ENCODE assay signal across 8 cellular contexts in genomic region chr1:31663622-31664452, GRCh38. TPM values are rescaled to one million over a fixed set of nuclear protein-coding genes. Genes with fewer than 3 reads are reported as not detected.
DNase-seq lines count a peak whose midpoint lies in the region; ATAC-seq and TF ChIP-seq lines count a peak whose summit lies in the region.

No MANE protein-coding gene starts in this region.

- peak; percentile 87 for TF ChIP-seq CTCF in astrocyte of the cerebellum (IDR thresholded peaks at IDR 0.05; ENCODE audit: low read depth, low read length, missing control alignments)

- H3K27ac Mint-ChIP-seq in T-helper 17 cell: no peak overlapping the region

- ATAC-seq in T-helper 17 cell (peak; percentile 67), HG03280 (IDR thresholded peaks at IDR 0.05; ENCODE audit: unreplicated experiment) (no peak), GM19397 (IDR thresholded peaks at IDR 0.05; ENCODE audit: unreplicated experiment) (no peak)

- H3K4me3 ChIP-seq in astrocyte of the cerebellum (ENCODE audit: low read depth, low read length): no peak overlapping the region

- peaks cover 17% of the 10 kb centered on the region for H3K27me3 Mint-ChIP-seq in T-helper 17 cell

- H3K36me3 Mint-ChIP-seq in T-helper 17 cell (ENCODE audit: low read depth): no peaks in the 10 kb centered on the region

- in situ Hi-C loops in astrocyte of the cerebellum (cut with HindIII; ENCODE audit: low sequenced_read_pairs): loop anchor here (25.0 kb wide), 1 partner anchor 298 kb away; no protein-coding TSS in a partner anchor

- H3K9me3 ChIP-seq in T-helper 17 cell (ENCODE audit: control insufficient read depth, low read length, poor library complexity, severe bottlenecking): no peaks in the 10 kb centered on the region

- H3K4me1 Mint-ChIP-seq in T-helper 17 cell: peaks cover 12% of the 10 kb centered on the region

- peak; percentile 50 for DNase-seq in CMK (ENCODE audit: low read depth)
- DNase-seq in HPDE6-E6E7 (ENCODE audit: extremely low spot score): peak; percentile 54
- DNase-seq in T-helper 17 cell: peak; percentile 45 to 47 (median 46)
- no peak for DNase-seq in astrocyte of the cerebellum (ENCODE audit: low read depth)
- peak; percentile 95 for DNase-seq in iPS-NIHi7 (ENCODE audit: extremely low spot score)
- DNase-seq in stimulated activated CD4-positive, alpha-beta T cell treated with anti-CD3 and anti-CD28 coated beads, Interleukin-1b, Interleukin-23, amount 100 ng/mL, for 48 hours: peak; percentile 41

- H3K4me3 Mint-ChIP-seq in T-helper 17 cell: no peak overlapping the region

RNA-seq across cellular contexts. Expression of gene PEF1, which starts 19.2 kb away (rescaled TPM):
- 10 to 100 TPM; 44.0 to 47.6 TPM for total RNA-seq in T-helper 17 cell

RNA-seq across cellular contexts. Expression of gene COL16A1, which starts 40.0 kb away (rescaled TPM):
- not detected for total RNA-seq in T-helper 17 cell

RNA-seq across cellular contexts. Expression of gene HCRTR1, which starts 46.3 kb away (rescaled TPM):
- total RNA-seq in T-helper 17 cell: not detected
